Comparison of ENCODE assay signal across 20 cellular contexts in the genomic region with DNA sequence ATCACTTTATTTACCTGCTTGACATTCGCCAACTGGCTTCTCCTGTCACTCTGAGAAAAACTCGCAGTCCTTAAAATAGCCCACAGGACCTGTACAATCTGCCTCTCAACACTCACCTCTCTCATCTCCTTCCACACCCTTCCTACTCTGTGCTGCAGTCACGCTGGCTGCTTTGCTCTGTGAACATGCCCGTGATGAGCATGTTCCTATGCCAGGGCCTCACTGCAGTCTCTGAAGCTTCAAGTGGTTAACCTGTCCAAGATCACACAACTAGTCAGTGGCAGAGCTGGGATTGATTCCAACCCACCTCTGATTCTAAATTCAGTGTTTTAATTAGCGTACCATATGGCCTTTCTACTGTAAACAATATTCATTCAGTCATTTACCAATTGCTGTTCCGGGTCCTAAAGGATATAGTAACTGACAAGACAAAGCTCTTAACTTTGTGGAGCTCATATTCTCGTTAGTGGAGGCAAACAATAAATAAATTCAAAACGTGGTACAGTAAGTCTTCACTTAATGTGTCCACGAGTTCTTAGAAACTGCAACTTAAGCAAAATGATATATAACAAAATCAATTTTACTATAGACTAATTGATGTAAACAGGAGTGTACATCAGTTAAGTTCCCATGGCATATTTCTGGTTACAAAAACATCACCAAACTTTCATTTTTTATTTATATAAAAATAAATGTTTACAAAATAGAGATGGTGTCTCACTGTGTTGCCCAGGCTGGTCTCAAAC.
DNase-seq lines count a peak whose midpoint lies in the region; ATAC-seq lines count a peak whose summit lies in the region.
"Had no signal": no experiment of that assay in that cellular context is flagged by ENCODE, and none has a peak within 500 bp of the region (broad histone marks: within the 10 kb centered on the region; RNA-seq: fewer than 3 reads in every experiment).

No MANE protein-coding gene starts in this region.

- DNase-seq in NCI-H82 (lab: John Stamatoyannopoulos, UW): peak; percentile 37
- no peak for DNase-seq in NCI-H82 treated with DMSO at 0.1 percent for 48 hours (lab: John Stamatoyannopoulos, UW; ENCODE audit: unreplicated experiment)
- peak; percentile 83 for DNase-seq in DMS 273 treated with DMSO at 0.1 percent for 48 hours (lab: John Stamatoyannopoulos, UW)
- DNase-seq in NCI-H2171 treated with DMSO at 0.1 percent for 48 hours (lab: John Stamatoyannopoulos, UW): peak; percentile 89
- peak; percentile 85 for DNase-seq in cerebellar cortex (ENCODE audit: low spot score)
- no peak for DNase-seq in NAMALWA (ENCODE audit: low spot score)
- DNase-seq: AML-193; Calu3; CD8-positive, alpha-beta T cell; DMS53; GF-D8; MG63; NCI-H1048; NCI-H1436; NCI-H2029; NCI-H345; NCI-H69; Peyer's patch had no signal

- ATAC-seq in GM18858 (IDR thresholded peaks at IDR 0.05; ENCODE audit: unreplicated experiment) (no peak), HG03469 (IDR thresholded peaks at IDR 0.05; ENCODE audit: unreplicated experiment) (no peak)
- ATAC-seq: CD8-positive, alpha-beta T cell had no signal

Comparison
In these comparisons a context has a peak if more than half of its experiments do, and no peak if none do; other contexts are left out.
1. DNase-seq: peak in NCI-H82 (single experiment), DMS 273 treated with DMSO at 0.1 percent for 48 hours (single experiment), NCI-H2171 treated with DMSO at 0.1 percent for 48 hours (single experiment) and cerebellar cortex (single experiment); none in NCI-H82 treated with DMSO at 0.1 percent for 48 hours (single experiment) and NAMALWA (single experiment).